ENCODE assay signal across 1 cellular context in genomic region chr16:11914759-11915643, GRCh38.
TF ChIP-seq lines count a peak whose summit lies in the region.

No MANE protein-coding gene starts in this region.

TF ChIP-seq in HepG2, 621 proteins besides CTCF, POLR2A, EP300 and RAD21 (continues in another document):
- peak; percentile 30; the same call in 1 of the 2 replicates for TF ChIP-seq HOXA9 (CRISPR knock-in tag; IDR thresholded peaks at IDR 0.05; ENCODE audit: borderline replicate concordance)
- TF ChIP-seq ZFX (CRISPR knock-in tag; IDR thresholded peaks at IDR 0.05; ENCODE audit: low read depth): peak; percentile 68; the same call in 1 of the 2 replicates
- TF ChIP-seq KLF15 (CRISPR knock-in tag; IDR thresholded peaks at IDR 0.05; ENCODE audit: borderline replicate concordance): peak; percentile 52; the same call in 1 of the 2 replicates
- no peak for TF ChIP-seq CEBPG (CRISPR knock-in tag; IDR thresholded peaks at IDR 0.05)
- peak; percentile 43; the same call in 1 of the 2 replicates for TF ChIP-seq ATF7-NPFF (CRISPR knock-in tag; IDR thresholded peaks at IDR 0.05; ENCODE audit: low read depth)
- 0 out of 2 replicates have a peak, but pooled peaks have one; percentile 14 for TF ChIP-seq SP5 (CRISPR knock-in tag; IDR thresholded peaks at IDR 0.05; ENCODE audit: borderline replicate concordance, low read depth)
- TF ChIP-seq ZNF20 (CRISPR knock-in tag; IDR thresholded peaks at IDR 0.05): 0 out of 2 replicates have a peak, but pooled peaks have one; percentile 37
- 0 out of 2 replicates have a peak, but pooled peaks have one; percentile 62 for TF ChIP-seq ZMAT5 (CRISPR knock-in tag; IDR thresholded peaks at IDR 0.05; ENCODE audit: borderline replicate concordance, low read depth)
- no peak for TF ChIP-seq STAT6 (CRISPR knock-in tag; IDR thresholded peaks at IDR 0.05; ENCODE audit: borderline replicate concordance)
- TF ChIP-seq TEF (CRISPR knock-in tag; IDR thresholded peaks at IDR 0.05): peak; percentile 10; the same call in 1 of the 2 replicates
- TF ChIP-seq TOE1 (CRISPR knock-in tag; IDR thresholded peaks at IDR 0.05): no peak
- no peak; the same call in none of the 2 replicates for TF ChIP-seq CCDC6 (CRISPR knock-in tag; IDR thresholded peaks at IDR 0.05)
- no peak for TF ChIP-seq ZBTB7A (CRISPR knock-in tag; IDR thresholded peaks at IDR 0.05)
- TF ChIP-seq ARNT (IDR thresholded peaks at IDR 0.05): no peak
- peak; percentile 16; the same call in 1 of the 2 replicates for TF ChIP-seq NFKB2 (CRISPR knock-in tag; IDR thresholded peaks at IDR 0.05; ENCODE audit: borderline replicate concordance)
- TF ChIP-seq RFXAP (CRISPR knock-in tag; IDR thresholded peaks at IDR 0.05; ENCODE audit: borderline replicate concordance): peak; percentile 39; the same call in 1 of the 2 replicates
- 0 out of 2 replicates have a peak, but pooled peaks have one; percentile 14 for TF ChIP-seq FOXP4 (CRISPR knock-in tag; IDR thresholded peaks at IDR 0.05)
- peak; percentile 10 for TF ChIP-seq UBTF (CRISPR knock-in tag; IDR thresholded peaks at IDR 0.05)
- TF ChIP-seq ZNF558 (CRISPR knock-in tag; IDR thresholded peaks at IDR 0.05; ENCODE audit: borderline replicate concordance): 0 out of 2 replicates have a peak, but pooled peaks have one; percentile 29
- 0 out of 2 replicates have a peak, but pooled peaks have one; percentile 19 for TF ChIP-seq NR1H2 (CRISPR knock-in tag; IDR thresholded peaks at IDR 0.05; ENCODE audit: borderline replicate concordance, low read depth)
- no peak for TF ChIP-seq ZNF569 (CRISPR knock-in tag; IDR thresholded peaks at IDR 0.05; ENCODE audit: borderline replicate concordance)
- TF ChIP-seq SPEN (CRISPR knock-in tag; IDR thresholded peaks at IDR 0.05; ENCODE audit: low read depth): 0 out of 2 replicates have a peak, but pooled peaks have one; percentile 15
- peak; percentile 18; the same call in 1 of the 2 replicates for TF ChIP-seq PRDM15 (CRISPR knock-in tag; IDR thresholded peaks at IDR 0.05)
- 0 out of 2 replicates have a peak, but pooled peaks have one; percentile 56 for TF ChIP-seq ZNF619 (CRISPR knock-in tag; IDR thresholded peaks at IDR 0.05)
- TF ChIP-seq BCL6 (CRISPR knock-in tag; IDR thresholded peaks at IDR 0.05): 0 out of 2 replicates have a peak, but pooled peaks have one; percentile 3
- TF ChIP-seq ZFP1 (CRISPR knock-in tag; IDR thresholded peaks at IDR 0.05): 0 out of 2 replicates have a peak, but pooled peaks have one; percentile 37
- TF ChIP-seq SALL2 (CRISPR knock-in tag; IDR thresholded peaks at IDR 0.05): no peak
- no peak for TF ChIP-seq ZNF687 (CRISPR knock-in tag; IDR thresholded peaks at IDR 0.05)
- peak; percentile 43; the same call in 1 of the 2 replicates for TF ChIP-seq NR0B2 (CRISPR knock-in tag; IDR thresholded peaks at IDR 0.05)
- TF ChIP-seq ZMAT3 (CRISPR knock-in tag; conservative IDR thresholded peaks at IDR 0.05): peak; percentile 15; the same call in 1 of the 2 replicates
- TF ChIP-seq SYNCRIP (IDR thresholded peaks at IDR 0.05; ENCODE audit: insufficient read depth, low read depth, low read length): no peak
- 0 out of 2 replicates have a peak, but pooled peaks have one; percentile 1 for TF ChIP-seq CSRNP2 (CRISPR knock-in tag; conservative IDR thresholded peaks at IDR 0.05; ENCODE audit: low read depth)
- 0 out of 2 replicates have a peak, but pooled peaks have one; percentile 25 for TF ChIP-seq ZNF512 (CRISPR knock-in tag; IDR thresholded peaks at IDR 0.05)
- peak; percentile 79; the same call in 1 of the 2 replicates for TF ChIP-seq KDM2A (CRISPR knock-in tag; IDR thresholded peaks at IDR 0.05; ENCODE audit: borderline replicate concordance, low read depth)
- no peak for TF ChIP-seq HNRNPK (IDR thresholded peaks at IDR 0.05; ENCODE audit: low read depth, low read length, poor library complexity, severe bottlenecking)
- 0 out of 2 replicates have a peak, but pooled peaks have one; percentile 31 for TF ChIP-seq ZNF782 (CRISPR knock-in tag; IDR thresholded peaks at IDR 0.05; ENCODE audit: borderline replicate concordance)
